ENCODE assay signal across 1 cellular context in the genomic region with DNA sequence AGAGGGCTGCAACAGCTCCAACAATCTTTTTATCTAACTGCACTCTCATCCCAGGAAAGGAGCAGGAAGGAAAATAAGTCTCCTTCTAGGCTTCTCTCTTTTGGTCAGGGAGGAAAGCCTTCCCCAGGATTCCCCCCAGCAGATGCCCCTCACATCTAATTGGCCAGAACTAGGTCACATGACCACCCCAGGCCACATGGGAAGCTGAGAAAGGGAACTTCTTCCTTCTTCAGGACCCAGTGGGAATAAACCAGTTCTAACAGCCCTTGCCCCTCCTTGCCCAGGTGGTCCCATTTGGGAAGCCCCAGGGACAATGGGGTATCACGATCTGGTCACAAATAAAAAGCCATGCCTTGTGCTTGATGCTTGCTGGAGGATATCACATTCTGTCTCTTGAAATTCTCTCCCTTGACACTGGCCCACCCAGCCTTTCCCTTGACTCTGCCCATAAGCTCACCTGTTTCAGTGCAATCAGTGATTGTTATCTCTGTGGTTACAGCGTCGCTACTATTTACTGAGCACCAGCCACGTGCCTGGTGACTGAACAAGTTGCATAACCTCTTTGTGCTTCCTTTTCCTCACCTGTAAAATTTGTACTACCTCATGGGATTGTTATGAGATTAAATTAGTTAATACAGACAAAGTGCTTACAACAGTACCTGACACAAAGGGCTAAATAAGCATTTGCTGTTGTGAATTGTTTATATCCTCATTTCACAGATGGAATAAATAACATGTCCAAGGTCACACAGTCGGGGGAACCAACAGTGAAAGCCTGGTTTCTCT.
TF ChIP-seq lines count a peak whose summit lies in the region.

No MANE protein-coding gene starts in this region.

TF ChIP-seq in HepG2, 621 proteins besides CTCF, POLR2A, EP300 and RAD21 (continued from another document and continues in another):
- TF ChIP-seq, protein P1, sequence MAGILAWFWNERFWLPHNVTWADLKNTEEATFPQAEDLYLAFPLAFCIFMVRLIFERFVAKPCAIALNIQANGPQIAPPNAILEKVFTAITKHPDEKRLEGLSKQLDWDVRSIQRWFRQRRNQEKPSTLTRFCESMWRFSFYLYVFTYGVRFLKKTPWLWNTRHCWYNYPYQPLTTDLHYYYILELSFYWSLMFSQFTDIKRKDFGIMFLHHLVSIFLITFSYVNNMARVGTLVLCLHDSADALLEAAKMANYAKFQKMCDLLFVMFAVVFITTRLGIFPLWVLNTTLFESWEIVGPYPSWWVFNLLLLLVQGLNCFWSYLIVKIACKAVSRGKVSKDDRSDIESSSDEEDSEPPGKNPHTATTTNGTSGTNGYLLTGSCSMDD (CRISPR knock-in tag; IDR thresholded peaks at IDR 0.05), result no peak
- TF ChIP-seq, protein P2, sequence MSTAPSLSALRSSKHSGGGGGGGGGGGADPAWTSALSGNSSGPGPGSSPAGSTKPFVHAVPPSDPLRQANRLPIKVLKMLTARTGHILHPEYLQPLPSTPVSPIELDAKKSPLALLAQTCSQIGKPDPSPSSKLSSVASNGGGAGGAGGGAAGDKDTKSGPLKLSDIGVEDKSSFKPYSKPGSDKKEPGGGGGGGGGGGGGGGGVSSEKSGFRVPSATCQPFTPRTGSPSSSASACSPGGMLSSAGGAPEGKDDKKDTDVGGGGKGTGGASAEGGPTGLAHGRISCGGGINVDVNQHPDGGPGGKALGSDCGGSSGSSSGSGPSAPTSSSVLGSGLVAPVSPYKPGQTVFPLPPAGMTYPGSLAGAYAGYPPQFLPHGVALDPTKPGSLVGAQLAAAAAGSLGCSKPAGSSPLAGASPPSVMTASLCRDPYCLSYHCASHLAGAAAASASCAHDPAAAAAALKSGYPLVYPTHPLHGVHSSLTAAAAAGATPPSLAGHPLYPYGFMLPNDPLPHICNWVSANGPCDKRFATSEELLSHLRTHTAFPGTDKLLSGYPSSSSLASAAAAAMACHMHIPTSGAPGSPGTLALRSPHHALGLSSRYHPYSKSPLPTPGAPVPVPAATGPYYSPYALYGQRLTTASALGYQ (CRISPR knock-in tag; IDR thresholded peaks at IDR 0.05), result peak; percentile 82; the same call in 1 of the 2 replicates
- TF ChIP-seq TSC22D2 (CRISPR knock-in tag; IDR thresholded peaks at IDR 0.05; ENCODE audit: borderline replicate concordance) (no peak), ATF1 (CRISPR knock-in tag; IDR thresholded peaks at IDR 0.05) (0 out of 2 replicates have a peak, but pooled peaks have one; percentile 42), SRF (IDR thresholded peaks at IDR 0.05; ENCODE audit: low read depth, low read length) (no peak), SMARCE1 (IDR thresholded peaks at IDR 0.05; ENCODE audit: borderline replicate concordance) (no peak), NCOR1 (IDR thresholded peaks at IDR 0.05; ENCODE audit: borderline replicate concordance, low read length) (no peak), MXI1 (IDR thresholded peaks at IDR 0.05; ENCODE audit: borderline replicate concordance, low read depth, low read length) (peak; percentile 67; the same call in 1 of the 3 replicates), FOXJ3 (CRISPR knock-in tag; IDR thresholded peaks at IDR 0.05; ENCODE audit: borderline replicate concordance) (peak; percentile 53; the same call in 1 of the 2 replicates), PHF5A (CRISPR knock-in tag; IDR thresholded peaks at IDR 0.05; ENCODE audit: low read depth, unreplicated experiment) (peak; percentile 67), THRA (CRISPR knock-in tag; IDR thresholded peaks at IDR 0.05; ENCODE audit: borderline replicate concordance) (peak; percentile 73; the same call in 1 of the 2 replicates), MED8 (CRISPR knock-in tag; IDR thresholded peaks at IDR 0.05; ENCODE audit: insufficient replicate concordance) (peak; percentile 26), ZFP36L1 (CRISPR knock-in tag; IDR thresholded peaks at IDR 0.05) (peak; percentile 66; the same call in 1 of the 2 replicates), ZNF12 (CRISPR knock-in tag; IDR thresholded peaks at IDR 0.05) (peak; percentile 17; the same call in 1 of the 2 replicates), ZNF644 (CRISPR knock-in tag; IDR thresholded peaks at IDR 0.05; ENCODE audit: low read depth) (peak; percentile 93), GATAD1 (CRISPR knock-in tag; IDR thresholded peaks at IDR 0.05) (peak; percentile 61; the same call in 1 of the 2 replicates), SCMH1 (CRISPR knock-in tag; IDR thresholded peaks at IDR 0.05; ENCODE audit: borderline replicate concordance) (no peak), HDAC1 (CRISPR knock-in tag; IDR thresholded peaks at IDR 0.05) (peak; percentile 71), ARNT (IDR thresholded peaks at IDR 0.05) (no peak), ZNF432 (CRISPR knock-in tag; IDR thresholded peaks at IDR 0.05; ENCODE audit: borderline replicate concordance) (no peak), SRSF9 (IDR thresholded peaks at IDR 0.05; ENCODE audit: borderline replicate concordance, insufficient read depth, low read depth, low read length, poor library complexity, severe bottlenecking) (no peak), ZBTB8A (CRISPR knock-in tag; IDR thresholded peaks at IDR 0.05; ENCODE audit: borderline replicate concordance, low read depth) (no peak), PTBP1 (IDR thresholded peaks at IDR 0.05; ENCODE audit: low read depth, low read length, poor library complexity, severe bottlenecking) (no peak), MXD4 (CRISPR knock-in tag; IDR thresholded peaks at IDR 0.05) (peak; percentile 65; the same call in 1 of the 2 replicates), SALL1 (CRISPR knock-in tag; IDR thresholded peaks at IDR 0.05) (peak; percentile 72), ZBTB4 (CRISPR knock-in tag; IDR thresholded peaks at IDR 0.05; ENCODE audit: borderline replicate concordance) (no peak)
- TF ChIP-seq, protein P3, sequence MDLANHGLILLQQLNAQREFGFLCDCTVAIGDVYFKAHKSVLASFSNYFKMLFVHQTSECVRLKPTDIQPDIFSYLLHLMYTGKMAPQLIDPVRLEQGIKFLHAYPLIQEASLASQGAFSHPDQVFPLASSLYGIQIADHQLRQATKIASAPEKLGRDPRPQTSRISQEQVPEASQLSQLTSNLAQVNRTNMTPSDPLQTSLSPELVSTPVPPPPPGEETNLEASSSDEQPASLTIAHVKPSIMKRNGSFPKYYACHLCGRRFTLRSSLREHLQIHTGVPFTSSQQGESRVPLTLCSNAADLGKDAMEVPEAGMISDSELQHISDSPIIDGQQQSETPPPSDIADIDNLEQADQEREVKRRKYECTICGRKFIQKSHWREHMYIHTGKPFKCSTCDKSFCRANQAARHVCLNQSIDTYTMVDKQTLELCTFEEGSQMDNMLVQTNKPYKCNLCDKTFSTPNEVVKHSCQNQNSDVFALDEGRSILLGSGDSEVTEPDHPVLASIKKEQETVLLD (CRISPR knock-in tag; IDR thresholded peaks at IDR 0.05; ENCODE audit: low read depth), result 0 out of 2 replicates have a peak, but pooled peaks have one; percentile 18
- TF ChIP-seq, protein P4, sequence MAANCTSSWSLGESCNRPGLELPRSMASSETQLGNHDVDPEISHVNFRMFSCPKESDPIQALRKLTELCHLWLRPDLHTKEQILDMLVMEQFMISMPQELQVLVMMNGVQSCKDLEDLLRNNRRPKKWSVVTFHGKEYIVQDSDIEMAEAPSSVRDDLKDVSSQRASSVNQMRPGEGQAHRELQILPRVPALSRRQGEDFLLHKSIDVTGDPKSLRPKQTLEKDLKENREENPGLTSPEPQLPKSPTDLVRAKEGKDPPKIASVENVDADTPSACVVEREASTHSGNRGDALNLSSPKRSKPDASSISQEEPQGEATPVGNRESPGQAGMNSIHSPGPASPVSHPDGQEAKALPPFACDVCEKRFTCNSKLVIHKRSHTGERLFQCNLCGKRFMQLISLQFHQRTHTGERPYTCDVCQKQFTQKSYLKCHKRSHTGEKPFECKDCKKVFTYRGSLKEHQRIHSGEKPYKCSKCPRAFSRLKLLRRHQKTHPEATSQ (CRISPR knock-in tag; IDR thresholded peaks at IDR 0.05; ENCODE audit: borderline replicate concordance), result no peak
- TF ChIP-seq, protein P5, sequence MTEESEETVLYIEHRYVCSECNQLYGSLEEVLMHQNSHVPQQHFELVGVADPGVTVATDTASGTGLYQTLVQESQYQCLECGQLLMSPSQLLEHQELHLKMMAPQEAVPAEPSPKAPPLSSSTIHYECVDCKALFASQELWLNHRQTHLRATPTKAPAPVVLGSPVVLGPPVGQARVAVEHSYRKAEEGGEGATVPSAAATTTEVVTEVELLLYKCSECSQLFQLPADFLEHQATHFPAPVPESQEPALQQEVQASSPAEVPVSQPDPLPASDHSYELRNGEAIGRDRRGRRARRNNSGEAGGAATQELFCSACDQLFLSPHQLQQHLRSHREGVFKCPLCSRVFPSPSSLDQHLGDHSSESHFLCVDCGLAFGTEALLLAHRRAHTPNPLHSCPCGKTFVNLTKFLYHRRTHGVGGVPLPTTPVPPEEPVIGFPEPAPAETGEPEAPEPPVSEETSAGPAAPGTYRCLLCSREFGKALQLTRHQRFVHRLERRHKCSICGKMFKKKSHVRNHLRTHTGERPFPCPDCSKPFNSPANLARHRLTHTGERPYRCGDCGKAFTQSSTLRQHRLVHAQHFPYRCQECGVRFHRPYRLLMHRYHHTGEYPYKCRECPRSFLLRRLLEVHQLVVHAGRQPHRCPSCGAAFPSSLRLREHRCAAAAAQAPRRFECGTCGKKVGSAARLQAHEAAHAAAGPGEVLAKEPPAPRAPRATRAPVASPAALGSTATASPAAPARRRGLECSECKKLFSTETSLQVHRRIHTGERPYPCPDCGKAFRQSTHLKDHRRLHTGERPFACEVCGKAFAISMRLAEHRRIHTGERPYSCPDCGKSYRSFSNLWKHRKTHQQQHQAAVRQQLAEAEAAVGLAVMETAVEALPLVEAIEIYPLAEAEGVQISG (CRISPR knock-in tag; IDR thresholded peaks at IDR 0.05), result peak; percentile 65
- TF ChIP-seq, protein P6, sequence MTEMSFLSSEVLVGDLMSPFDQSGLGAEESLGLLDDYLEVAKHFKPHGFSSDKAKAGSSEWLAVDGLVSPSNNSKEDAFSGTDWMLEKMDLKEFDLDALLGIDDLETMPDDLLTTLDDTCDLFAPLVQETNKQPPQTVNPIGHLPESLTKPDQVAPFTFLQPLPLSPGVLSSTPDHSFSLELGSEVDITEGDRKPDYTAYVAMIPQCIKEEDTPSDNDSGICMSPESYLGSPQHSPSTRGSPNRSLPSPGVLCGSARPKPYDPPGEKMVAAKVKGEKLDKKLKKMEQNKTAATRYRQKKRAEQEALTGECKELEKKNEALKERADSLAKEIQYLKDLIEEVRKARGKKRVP (CRISPR knock-in tag; IDR thresholded peaks at IDR 0.05), result peak in 1 of 2 experiments; percentile 89; a peak in 2 of 4 replicates
- TF ChIP-seq, protein P7, sequence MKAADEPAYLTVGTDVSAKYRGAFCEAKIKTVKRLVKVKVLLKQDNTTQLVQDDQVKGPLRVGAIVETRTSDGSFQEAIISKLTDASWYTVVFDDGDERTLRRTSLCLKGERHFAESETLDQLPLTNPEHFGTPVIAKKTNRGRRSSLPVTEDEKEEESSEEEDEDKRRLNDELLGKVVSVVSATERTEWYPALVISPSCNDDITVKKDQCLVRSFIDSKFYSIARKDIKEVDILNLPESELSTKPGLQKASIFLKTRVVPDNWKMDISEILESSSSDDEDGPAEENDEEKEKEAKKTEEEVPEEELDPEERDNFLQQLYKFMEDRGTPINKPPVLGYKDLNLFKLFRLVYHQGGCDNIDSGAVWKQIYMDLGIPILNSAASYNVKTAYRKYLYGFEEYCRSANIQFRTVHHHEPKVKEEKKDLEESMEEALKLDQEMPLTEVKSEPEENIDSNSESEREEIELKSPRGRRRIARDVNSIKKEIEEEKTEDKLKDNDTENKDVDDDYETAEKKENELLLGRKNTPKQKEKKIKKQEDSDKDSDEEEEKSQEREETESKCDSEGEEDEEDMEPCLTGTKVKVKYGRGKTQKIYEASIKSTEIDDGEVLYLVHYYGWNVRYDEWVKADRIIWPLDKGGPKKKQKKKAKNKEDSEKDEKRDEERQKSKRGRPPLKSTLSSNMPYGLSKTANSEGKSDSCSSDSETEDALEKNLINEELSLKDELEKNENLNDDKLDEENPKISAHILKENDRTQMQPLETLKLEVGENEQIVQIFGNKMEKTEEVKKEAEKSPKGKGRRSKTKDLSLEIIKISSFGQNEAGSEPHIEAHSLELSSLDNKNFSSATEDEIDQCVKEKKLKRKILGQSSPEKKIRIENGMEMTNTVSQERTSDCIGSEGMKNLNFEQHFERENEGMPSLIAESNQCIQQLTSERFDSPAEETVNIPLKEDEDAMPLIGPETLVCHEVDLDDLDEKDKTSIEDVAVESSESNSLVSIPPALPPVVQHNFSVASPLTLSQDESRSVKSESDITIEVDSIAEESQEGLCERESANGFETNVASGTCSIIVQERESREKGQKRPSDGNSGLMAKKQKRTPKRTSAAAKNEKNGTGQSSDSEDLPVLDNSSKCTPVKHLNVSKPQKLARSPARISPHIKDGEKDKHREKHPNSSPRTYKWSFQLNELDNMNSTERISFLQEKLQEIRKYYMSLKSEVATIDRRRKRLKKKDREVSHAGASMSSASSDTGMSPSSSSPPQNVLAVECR (CRISPR knock-in tag; IDR thresholded peaks at IDR 0.05; ENCODE audit: borderline replicate concordance), result peak; percentile 30; the same call in 1 of the 2 replicates
